In genomic region chr7:116588641-116589594, GRCh38 we compare ENCODE assay signal across 8 cellular contexts.
A peak's percentile ranks its signal among the peaks of the same experiment; 100 is the strongest.
DNase-seq lines count a peak whose midpoint lies in the region; ATAC-seq and TF ChIP-seq lines count a peak whose summit lies in the region.

No MANE protein-coding gene starts in this region.

- H3K4me1 Mint-ChIP-seq in nephron = peaks cover 14% of the 10 kb centered on the region

- POLR2A ChIA-PET in AG04449 (lab: Yijun Ruan, JAX) = interaction anchor here (1.0 to 2.7 kb wide), 5 partner anchors 12 to 329 kb away, joined by 3 to 23 read pairs (median 5); partner anchors contain the start of gene CAV1

- TF ChIP-seq CTCF in AG04449 (IDR thresholded peaks at IDR 0.05; ENCODE audit: insufficient read depth, low read length, missing control alignments) (peak; percentile 16), GM12873 (IDR thresholded peaks at IDR 0.05; ENCODE audit: insufficient read depth, low read depth, low read length, missing control alignments) (peak; percentile 41), epithelial cell of proximal tubule (conservative IDR thresholded peaks at IDR 0.05; ENCODE audit: low read depth, low read length) (peak; percentile 64), nephron (IDR thresholded peaks at IDR 0.05; ENCODE audit: unreplicated experiment in 3 of 3) (peak; percentile 65 to 78 (median 69))

- no peak overlapping the region for H3K27ac Mint-ChIP-seq in nephron

- CTCF ChIA-PET in AG04449 (lab: Yijun Ruan, JAX) = interaction anchor here (0.5 to 6.1 kb wide), 42 partner anchors 11 to 450 kb away, joined by 3 to 74 read pairs (median 5); partner anchors contain the start of gene CAV1

- peaks cover 2% of the 10 kb centered on the region for H3K9me3 Mint-ChIP-seq in nephron

- H3K36me3 Mint-ChIP-seq in nephron (ENCODE audit: low read depth) = no peaks in the 10 kb centered on the region

- no peak overlapping the region for H3K4me3 ChIP-seq in AG04449 (ENCODE audit: low read depth, low read length)
- H3K4me3 ChIP-seq in epithelial cell of proximal tubule (ENCODE audit: low read depth, low read length) = no peak overlapping the region

- DNase-seq in AG04449 (ENCODE audit: low read depth, low spot score) = no peak
- peak; percentile 52 for DNase-seq in KG1 (lab: John Stamatoyannopoulos, UW)
- peak; percentile 85 for DNase-seq in SK-MEL-5 (ENCODE audit: low read depth, low spot score)
- no peak for DNase-seq in epithelial cell of proximal tubule (ENCODE audit: low read depth)
- DNase-seq in activated CD4-positive, CD25-positive, alpha-beta regulatory T cell (lab: John Stamatoyannopoulos, UW) = no peak

- in situ Hi-C loops in SK-MEL-5 (cut with HindIII; ENCODE audit: low pct_unique_long_range_greater_than_20kb, low sequenced_read_pairs) = no loop called here

- H3K27me3 Mint-ChIP-seq in nephron (ENCODE audit: low read depth) = peaks cover 3% of the 10 kb centered on the region

- H3K4me3 Mint-ChIP-seq in nephron = no peak overlapping the region

- ATAC-seq in HG02759 (IDR thresholded peaks at IDR 0.05; ENCODE audit: unreplicated experiment) = no peak

Comparison
In these comparisons a context has a peak if more than half of its experiments do, and no peak if none do; other contexts are left out.
1. DNase-seq: peak in KG1 (single experiment) and SK-MEL-5 (single experiment); none in AG04449 (single experiment), epithelial cell of proximal tubule (single experiment) and activated CD4-positive, CD25-positive, alpha-beta regulatory T cell (0 of 4).
2. CTCF ChIP-seq: peak in every context shown above with its lines; median percentile 69 in nephron; 64 in epithelial cell of proximal tubule; 41 in GM12873; 16 in AG04449.